15 cellular contexts compared by ENCODE assay signal in the genomic region with DNA sequence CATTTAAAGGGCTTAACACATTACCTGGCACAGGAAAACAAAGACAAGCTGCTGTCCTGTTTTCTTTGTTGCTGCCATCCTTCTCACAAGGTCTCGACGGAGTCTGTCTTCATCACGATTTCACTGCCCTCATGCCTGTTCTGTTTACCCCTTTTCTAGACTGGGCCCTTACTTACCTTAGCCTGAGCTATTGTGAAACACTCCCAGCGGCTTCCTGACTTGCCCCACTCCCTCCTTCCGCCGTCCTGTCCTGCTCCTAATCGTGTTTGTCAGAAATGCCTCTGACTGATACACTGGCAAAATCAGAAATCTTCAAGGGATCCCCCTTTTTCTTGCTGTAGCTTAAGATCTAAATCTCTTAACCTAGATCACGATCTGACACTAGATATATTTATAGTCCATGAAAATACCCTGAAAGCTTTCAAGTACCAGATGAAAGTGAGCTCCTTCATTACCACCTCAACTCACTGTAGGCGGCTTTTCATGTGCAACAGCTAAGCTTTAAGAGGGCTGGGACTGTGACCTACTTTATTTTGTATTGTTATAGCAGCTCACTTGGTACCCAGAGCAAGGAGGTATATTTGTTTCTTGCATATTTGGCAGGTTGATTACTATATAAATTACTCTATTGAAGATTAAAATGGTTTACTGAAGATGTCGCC. TPM values are rescaled to one million over a fixed set of nuclear protein-coding genes. Genes with fewer than 3 reads are reported as not detected.
DNase-seq lines count a peak whose midpoint lies in the region; ATAC-seq and TF ChIP-seq lines count a peak whose summit lies in the region.
"Had no signal": no experiment of that assay in that cellular context is flagged by ENCODE, and none has a peak within 500 bp of the region (broad histone marks: within the 10 kb centered on the region; RNA-seq: fewer than 3 reads in every experiment).

No MANE protein-coding gene starts in this region.

- no peak overlapping the region for H3K9ac ChIP-seq in HUES64 (ENCODE audit: low read depth, low read length)

- H3K4me1 ChIP-seq in CD4-positive, alpha-beta memory T cell (ENCODE audit: insufficient read depth, low read length): no peaks in the 10 kb centered on the region
- H3K4me1 ChIP-seq in HUES64 (ENCODE audit: insufficient read depth, low read length) (peaks cover 15% of the 10 kb centered on the region), lower lobe of right lung (peaks cover 6% of the 10 kb centered on the region), breast epithelium (no peaks in the 10 kb centered on the region)

- POLR2A ChIA-PET in CD4-positive, alpha-beta memory T cell (lab: Charles Lee; ENCODE audit: partially characterized antibody): interaction anchor here (1.4 kb wide), 1 partner anchor 32 kb away, joined by 4 read pairs; a partner anchor contains a TSS

- H3K27me3 Mint-ChIP-seq in CD4-positive, alpha-beta memory T cell: no peaks in the 10 kb centered on the region
- no peaks in the 10 kb centered on the region for H3K27me3 Mint-ChIP-seq in activated T-helper 2 cell treated with anti-CD3 and anti-CD28 coated beads, Interferon-gamma antibody, Interleukin-2, Interleukin-4, amounts not matched to agents 10 μg/mL and 5 μg/mL and 100 μg/mL, durations not matched to agents 14 hours and 24 hours and 36 hours (ENCODE audit: low read depth)
- no peaks in the 10 kb centered on the region for H3K27me3 Mint-ChIP-seq in stimulated activated memory B cell treated with anti-CD40 and anti-IgM and Interleukin-4, amounts not matched to agents 10 μg/mL and 1 μg/mL and 100 μg/mL, for 72 hours
- H3K27me3 Mint-ChIP-seq: B cell had no signal

- no peak for TF ChIP-seq POLR2A in breast epithelium (IDR thresholded peaks at IDR 0.05)

- intact Hi-C loops in CD4-positive, alpha-beta memory T cell (cut with micrococcal nuclease): no loop called here
- intact Hi-C loops in activated T-helper 2 cell treated with anti-CD3 and anti-CD28 coated beads, Interferon-gamma antibody, Interleukin-2, Interleukin-4, amounts not matched to agents 10 μg/mL and 5 μg/mL and 100 μg/mL, durations not matched to agents 14 hours and 24 hours and 36 hours (cut with micrococcal nuclease): no loop called here
- intact Hi-C loops in lower lobe of right lung (cut with DNase I): no loop called here
- intact Hi-C loops in breast epithelium (cut with DNase I; ENCODE audit: low total_unique reads): no loop called here

- peaks cover 0 to 5% of the 10 kb centered on the region in 2 donors for H3K9me3 ChIP-seq in CD4-positive, alpha-beta memory T cell (ENCODE audit: control insufficient read depth in 1 of 2, low read length in 2 of 2)
- H3K9me3 ChIP-seq in HUES64 (ENCODE audit: insufficient read depth, low read depth, low read length) (0 out of 2 replicates have a peak, but pooled peaks cover 10% of the 10 kb centered on the region), lower lobe of right lung (peaks cover 4% of the 10 kb centered on the region), breast epithelium (no peaks in the 10 kb centered on the region)
- H3K9me3 ChIP-seq: right atrium auricular region had no signal

- no peak overlapping the region for H3K27ac ChIP-seq in CD4-positive, alpha-beta memory T cell (ENCODE audit: low read depth, low read length)
- no peak overlapping the region for H3K27ac ChIP-seq in HUES64 (ENCODE audit: low read depth, low read length)
- peak overlapping the region; percentile 13 for H3K27ac ChIP-seq in lower lobe of right lung
- no peak overlapping the region for H3K27ac ChIP-seq in breast epithelium
- H3K27ac ChIP-seq: right atrium auricular region had no signal

- H3K36me3 ChIP-seq in CD4-positive, alpha-beta memory T cell (ENCODE audit: insufficient read depth, low read length): no peaks in the 10 kb centered on the region
- H3K36me3 ChIP-seq in HUES64 (ENCODE audit: insufficient read depth, low read length): no peaks in the 10 kb centered on the region
- no peaks in the 10 kb centered on the region for H3K36me3 ChIP-seq in lower lobe of right lung
- no peaks in the 10 kb centered on the region for H3K36me3 ChIP-seq in breast epithelium
- H3K36me3 ChIP-seq: right atrium auricular region had no signal

- peaks cover 2 to 10% (median 6%) of the 10 kb centered on the region in 4 donors for H3K4me1 Mint-ChIP-seq in CD4-positive, alpha-beta memory T cell
- peaks cover 13% of the 10 kb centered on the region for H3K4me1 Mint-ChIP-seq in activated T-helper 2 cell treated with anti-CD3 and anti-CD28 coated beads, Interferon-gamma antibody, Interleukin-2, Interleukin-4, amounts not matched to agents 10 μg/mL and 5 μg/mL and 100 μg/mL, durations not matched to agents 14 hours and 24 hours and 36 hours (ENCODE audit: low read depth)
- no peaks in the 10 kb centered on the region for H3K4me1 Mint-ChIP-seq in stimulated activated memory B cell treated with anti-CD40 and anti-IgM and Interleukin-4, amounts not matched to agents 10 μg/mL and 1 μg/mL and 100 μg/mL, for 72 hours
- H3K4me1 Mint-ChIP-seq: B cell had no signal

- no peaks in the 10 kb centered on the region for H3K27me3 ChIP-seq in CD4-positive, alpha-beta memory T cell (ENCODE audit: insufficient read depth, low read length)
- H3K27me3 ChIP-seq in HUES64 (ENCODE audit: insufficient read depth, low read length): no peaks in the 10 kb centered on the region
- no peaks in the 10 kb centered on the region for H3K27me3 ChIP-seq in lower lobe of right lung (ENCODE audit: low read depth)
- no peaks in the 10 kb centered on the region for H3K27me3 ChIP-seq in breast epithelium
- H3K27me3 ChIP-seq: right atrium auricular region had no signal

- TF ChIP-seq CTCF in lower lobe of right lung (IDR thresholded peaks at IDR 0.05): no peak
- TF ChIP-seq CTCF in breast epithelium (IDR thresholded peaks at IDR 0.05): no peak

- H3K27ac Mint-ChIP-seq in CD4-positive, alpha-beta memory T cell: peak overlapping the region; percentile 18 to 94 (median 92)
- peak overlapping the region; percentile 23 for H3K27ac Mint-ChIP-seq in activated T-helper 2 cell treated with anti-CD3 and anti-CD28 coated beads, Interferon-gamma antibody, Interleukin-2, Interleukin-4, amounts not matched to agents 10 μg/mL and 5 μg/mL and 100 μg/mL, durations not matched to agents 14 hours and 24 hours and 36 hours
- H3K27ac Mint-ChIP-seq in stimulated activated memory B cell treated with anti-CD40 and anti-IgM and Interleukin-4, amounts not matched to agents 10 μg/mL and 1 μg/mL and 100 μg/mL, for 72 hours: no peak overlapping the region
- H3K27ac Mint-ChIP-seq: B cell had no signal

- ATAC-seq in lower lobe of right lung (peak; percentile 74 to 86), HG02885 (IDR thresholded peaks at IDR 0.05; ENCODE audit: poor library complexity, unreplicated experiment) (no peak)
- ATAC-seq in stimulated activated memory B cell treated with anti-CD40 and anti-IgM and Interleukin-4, amounts not matched to agents 10 μg/mL and 1 μg/mL and 100 μg/mL, for 72 hours: no peak
- ATAC-seq: mucosa of descending colon had no signal

- WGBS in HUES64: 28% methylated on average over 9 of the region's 10 CpGs

- DNase-seq in CD4-positive, alpha-beta memory T cell: peak in 3 of 5 donors; percentile 14 to 36 (median 31)
- DNase-seq in activated T-helper 2 cell treated with anti-CD3 and anti-CD28 coated beads, Interferon-gamma antibody, Interleukin-2, Interleukin-4, amounts not matched to agents 10 μg/mL and 5 μg/mL and 100 μg/mL, durations not matched to agents 14 hours and 24 hours and 36 hours (ENCODE audit: low spot score): no peak
- DNase-seq in lower lobe of right lung (no peak), NCI-H345 treated with DMSO at 0.1 percent for 48 hours (lab: John Stamatoyannopoulos, UW; ENCODE audit: unreplicated experiment) (no peak), breast epithelium (ENCODE audit: low spot score in 2 of 2) (no peak)
- DNase-seq: GDM1, HCEC 1CT, mucosa of descending colon, NCI-H1436, SHP77 treated with DMSO at 0.1 percent for 48 hours had no signal

- peaks cover 0 to 29% (median 18%) of the 10 kb centered on the region in 8 donors for H3K9me3 Mint-ChIP-seq in CD4-positive, alpha-beta memory T cell
- H3K9me3 Mint-ChIP-seq in activated T-helper 2 cell treated with anti-CD3 and anti-CD28 coated beads, Interferon-gamma antibody, Interleukin-2, Interleukin-4, amounts not matched to agents 10 μg/mL and 5 μg/mL and 100 μg/mL, durations not matched to agents 14 hours and 24 hours and 36 hours: peaks cover 36% of the 10 kb centered on the region
- H3K9me3 Mint-ChIP-seq in stimulated activated memory B cell treated with anti-CD40 and anti-IgM and Interleukin-4, amounts not matched to agents 10 μg/mL and 1 μg/mL and 100 μg/mL, for 72 hours: peaks cover 6% of the 10 kb centered on the region

- CTCF ChIA-PET in CD4-positive, alpha-beta memory T cell (lab: Charles Lee; ENCODE audit: partially characterized antibody): interaction anchor here (0.6 to 2.1 kb wide), 2 partner anchors 44 kb away, joined by 3 to 5 read pairs; no protein-coding TSS in a partner anchor

- H3K36me3 Mint-ChIP-seq in CD4-positive, alpha-beta memory T cell: peaks cover 24 to 34% of the 10 kb centered on the region in 2 donors
- peaks cover 38% of the 10 kb centered on the region for H3K36me3 Mint-ChIP-seq in activated T-helper 2 cell treated with anti-CD3 and anti-CD28 coated beads, Interferon-gamma antibody, Interleukin-2, Interleukin-4, amounts not matched to agents 10 μg/mL and 5 μg/mL and 100 μg/mL, durations not matched to agents 14 hours and 24 hours and 36 hours (ENCODE audit: low read depth)
- peaks cover 58% of the 10 kb centered on the region for H3K36me3 Mint-ChIP-seq in stimulated activated memory B cell treated with anti-CD40 and anti-IgM and Interleukin-4, amounts not matched to agents 10 μg/mL and 1 μg/mL and 100 μg/mL, for 72 hours

- H3K4me3 Mint-ChIP-seq in CD4-positive, alpha-beta memory T cell: peak overlapping the region in 7 of 8 donors; percentile 33 to 84 (median 57)
- no peak overlapping the region for H3K4me3 Mint-ChIP-seq in activated T-helper 2 cell treated with anti-CD3 and anti-CD28 coated beads, Interferon-gamma antibody, Interleukin-2, Interleukin-4, amounts not matched to agents 10 μg/mL and 5 μg/mL and 100 μg/mL, durations not matched to agents 14 hours and 24 hours and 36 hours (ENCODE audit: low read depth)
- H3K4me3 Mint-ChIP-seq in stimulated activated memory B cell treated with anti-CD40 and anti-IgM and Interleukin-4, amounts not matched to agents 10 μg/mL and 1 μg/mL and 100 μg/mL, for 72 hours: no peak overlapping the region
- H3K4me3 Mint-ChIP-seq: B cell had no signal

- no peak overlapping the region for H3K4me3 ChIP-seq in CD4-positive, alpha-beta memory T cell (ENCODE audit: low read length in 2 of 2)
- H3K4me3 ChIP-seq in HUES64 (ENCODE audit: low read length) (peak overlapping the region; percentile 16; the same call in 1 of the 2 replicates), lower lobe of right lung (no peak overlapping the region), breast epithelium (no peak overlapping the region)
- H3K4me3 ChIP-seq: mucosa of descending colon, right atrium auricular region had no signal

RNA-seq across cellular contexts. Expression of a gene that starts 32.1 kb away (rescaled TPM):
- total RNA-seq in CD4-positive, alpha-beta memory T cell: 10 to 100 TPM in 1 of 2 experiments, 1 to 10 TPM in 1; 9.9 to 12.6 TPM
- 1 to 10 TPM in 1 of 2 donors, under 1 TPM in 1; 0.89 to 5.6 TPM for polyA plus RNA-seq in CD4-positive, alpha-beta memory T cell
- 7.9 TPM for polyA plus RNA-seq in HUES64 (2013, experiment 1 of 2)
- 10.0 TPM for polyA plus RNA-seq in HUES64 (2013, experiment 2 of 2)
- 7.8 and 12.8 TPM in 2 replicates for total RNA-seq in activated T-helper 2 cell treated with anti-CD3 and anti-CD28 coated beads, Interferon-gamma antibody, Interleukin-2, Interleukin-4, amounts not matched to agents 10 μg/mL and 5 μg/mL and 100 μg/mL, durations not matched to agents 14 hours and 24 hours and 36 hours
- total RNA-seq in lower lobe of right lung: 23.2 TPM
- total RNA-seq in breast epithelium: 10 to 100 TPM; 19.8 to 25.2 (median 19.9) TPM

RNA-seq across cellular contexts. Expression of a gene that starts 32.2 kb away (rescaled TPM):
- 10 to 100 TPM; 31.5 to 32.3 TPM for total RNA-seq in CD4-positive, alpha-beta memory T cell
- polyA plus RNA-seq in CD4-positive, alpha-beta memory T cell: 10 to 100 TPM; 31.3 to 37.7 TPM
- 31.7 TPM for polyA plus RNA-seq in HUES64 (2013, experiment 1 of 2)
- polyA plus RNA-seq in HUES64 (2013, experiment 2 of 2): 34.2 TPM
- total RNA-seq in activated T-helper 2 cell treated with anti-CD3 and anti-CD28 coated beads, Interferon-gamma antibody, Interleukin-2, Interleukin-4, amounts not matched to agents 10 μg/mL and 5 μg/mL and 100 μg/mL, durations not matched to agents 14 hours and 24 hours and 36 hours: 39.6 and 42.9 TPM in 2 replicates
- total RNA-seq in lower lobe of right lung (34.3 TPM), breast epithelium (10 to 100 TPM; 28.8 to 34.7 (median 33.4) TPM)

Comparison
In these comparisons a context has a peak if more than half of its experiments do, and no peak if none do; other contexts are left out.
1. DNase-seq: peak in CD4-positive, alpha-beta memory T cell (3 of 5); none in activated T-helper 2 cell treated with anti-CD3 and anti-CD28 coated beads, Interferon-gamma antibody, Interleukin-2, Interleukin-4, amounts not matched to agents 10 μg/mL and 5 μg/mL and 100 μg/mL, durations not matched to agents 14 hours and 24 hours and 36 hours (single experiment), lower lobe of right lung (single experiment), NCI-H345 treated with DMSO at 0.1 percent for 48 hours (single experiment) and breast epithelium (0 of 2).
2. H3K4me3 Mint-ChIP-seq: peak in CD4-positive, alpha-beta memory T cell (7 of 8); none in activated T-helper 2 cell treated with anti-CD3 and anti-CD28 coated beads, Interferon-gamma antibody, Interleukin-2, Interleukin-4, amounts not matched to agents 10 μg/mL and 5 μg/mL and 100 μg/mL, durations not matched to agents 14 hours and 24 hours and 36 hours (single experiment) and stimulated activated memory B cell treated with anti-CD40 and anti-IgM and Interleukin-4, amounts not matched to agents 10 μg/mL and 1 μg/mL and 100 μg/mL, for 72 hours (single experiment).
3. ATAC-seq: peak in lower lobe of right lung (2 of 2); none in stimulated activated memory B cell treated with anti-CD40 and anti-IgM and Interleukin-4, amounts not matched to agents 10 μg/mL and 1 μg/mL and 100 μg/mL, for 72 hours (single experiment) and HG02885 (single experiment).